In genomic region chr18:46768166-46768921, GRCh38 we compare ENCODE assay signal across 21 cellular contexts. TPM values are rescaled to one million over a fixed set of nuclear protein-coding genes. Genes with fewer than 3 reads are reported as not detected.
DNase-seq lines count a peak whose midpoint lies in the region; ATAC-seq and TF ChIP-seq lines count a peak whose summit lies in the region.
"Had no signal": no experiment of that assay in that cellular context is flagged by ENCODE, and none has a peak within 500 bp of the region (broad histone marks: within the 10 kb centered on the region; RNA-seq: fewer than 3 reads in every experiment).

No MANE protein-coding gene starts in this region.

- no peak overlapping the region for H3K4ac ChIP-seq in mesendoderm (ENCODE audit: low read depth, low read length)

- intact Hi-C loops in heart right ventricle (cut with DNase I), result loop anchor here in 1 of 10 donors (2.0 kb wide), 1 partner anchor 52 kb away; no protein-coding TSS in a partner anchor

- H3K4me1 ChIP-seq in Karpas-422 (ENCODE audit: low read length), result peaks cover 23% of the 10 kb centered on the region
- peaks cover 0 to 25% (median 13%) of the 10 kb centered on the region in 9 donors for H3K4me1 ChIP-seq in heart right ventricle
- H3K4me1 ChIP-seq in mesendoderm (ENCODE audit: control insufficient read depth, low read depth, low read length), result peaks cover 6% of the 10 kb centered on the region

- no peaks in the 10 kb centered on the region for H3K36me3 Mint-ChIP-seq in stimulated activated effector memory CD8-positive, alpha-beta T cell treated with anti-CD3 and anti-CD28 coated beads, Interleukin-12 subunit alpha, Interleukin-12 subunit beta, amount 100 ng/mL, for 72 hours
- no peaks in the 10 kb centered on the region for H3K36me3 Mint-ChIP-seq in activated T-cell treated with anti-CD3 and anti-CD28 coated beads, Interleukin-2, amount 50 U/mL, for 24 hours (ENCODE audit: low read depth)
- H3K36me3 Mint-ChIP-seq: CD8-positive, alpha-beta memory T cell; IgD-negative memory B cell had no signal

- TF ChIP-seq CTCF in heart right ventricle (IDR thresholded peaks at IDR 0.05), result no peak

- WGBS in heart right ventricle, 2 donors, result 54 to 60% methylated on average over 9 of the region's 9 CpGs
- no CpG with 5 or more reads among the region's 9 CpGs for WGBS in mesendoderm (ENCODE audit: extremely low coverage, insufficient coverage, low lambda C conversion rate)

- no peak overlapping the region for H3K4me2 ChIP-seq in Karpas-422 (ENCODE audit: low read depth, low read length, poor library complexity, severe bottlenecking)
- H3K4me2 ChIP-seq in mesendoderm (ENCODE audit: low read length), result no peak overlapping the region

- H3K79me2 ChIP-seq in Karpas-422 (ENCODE audit: low read length) (no peaks in the 10 kb centered on the region), mesendoderm (ENCODE audit: control insufficient read depth, insufficient read depth, low read length) (no peaks in the 10 kb centered on the region)

- no peak overlapping the region for H3K4me3 Mint-ChIP-seq in stimulated activated effector memory CD8-positive, alpha-beta T cell treated with anti-CD3 and anti-CD28 coated beads, Interleukin-12 subunit alpha, Interleukin-12 subunit beta, amount 100 ng/mL, for 72 hours
- H3K4me3 Mint-ChIP-seq in activated T-cell treated with anti-CD3 and anti-CD28 coated beads, Interleukin-2, amount 50 U/mL, for 24 hours, result no peak overlapping the region
- H3K4me3 Mint-ChIP-seq: CD8-positive, alpha-beta memory T cell; H9; HFFc6; IgD-negative memory B cell had no signal

- H3K9me3 ChIP-seq in Karpas-422 (ENCODE audit: low read length) (no peaks in the 10 kb centered on the region), heart right ventricle (no peaks in the 10 kb centered on the region)

- H3K56ac ChIP-seq in mesendoderm (ENCODE audit: low read length), result no peak overlapping the region

- H3K27me3 ChIP-seq in Karpas-422 (ENCODE audit: low read length) (no peaks in the 10 kb centered on the region), heart right ventricle (no peaks in the 10 kb centered on the region), mesendoderm (ENCODE audit: insufficient read depth, low read length, poor library complexity) (no peaks in the 10 kb centered on the region)

- H4K5ac ChIP-seq in mesendoderm (ENCODE audit: low read length), result no peak overlapping the region

- H3K27ac ChIP-seq in Karpas-422 (ENCODE audit: low read length) (no peak overlapping the region), heart right ventricle (peak overlapping the region in 7 of 10 donors; percentile 54 to 89 (median 87)), mesendoderm (ENCODE audit: low read depth, low read length) (no peak overlapping the region)
- H3K27ac ChIP-seq: C4-2B, SK-N-MC had no signal

- no peak overlapping the region for H3K9ac ChIP-seq in Karpas-422 (ENCODE audit: low read length)
- H3K9ac ChIP-seq in mesendoderm (ENCODE audit: low read length), result no peak overlapping the region

- no peak overlapping the region for H4K8ac ChIP-seq in mesendoderm (ENCODE audit: low read depth, low read length)

- H2AK5ac ChIP-seq in mesendoderm (ENCODE audit: low read length), result no peak overlapping the region

- no peaks in the 10 kb centered on the region for H3K79me1 ChIP-seq in mesendoderm (ENCODE audit: low read length)

- H3K9me3 Mint-ChIP-seq in stimulated activated effector memory CD8-positive, alpha-beta T cell treated with anti-CD3 and anti-CD28 coated beads, Interleukin-12 subunit alpha, Interleukin-12 subunit beta, amount 100 ng/mL, for 72 hours, result no peaks in the 10 kb centered on the region
- no peaks in the 10 kb centered on the region for H3K9me3 Mint-ChIP-seq in activated T-cell treated with anti-CD3 and anti-CD28 coated beads, Interleukin-2, amount 50 U/mL, for 24 hours
- H3K9me3 Mint-ChIP-seq: CD8-positive, alpha-beta memory T cell; H9; HFFc6; IgD-negative memory B cell had no signal

- no peaks in the 10 kb centered on the region for H4K20me1 ChIP-seq in Karpas-422 (ENCODE audit: insufficient read depth, low read depth, low read length)

- no peak overlapping the region for H3K23ac ChIP-seq in mesendoderm (ENCODE audit: low read length)

- H3K27me3 Mint-ChIP-seq in activated T-cell treated with anti-CD3 and anti-CD28 coated beads, Interleukin-2, amount 50 U/mL, for 24 hours, result peaks cover 31% of the 10 kb centered on the region

- no peaks in the 10 kb centered on the region for H3K9me2 ChIP-seq in Karpas-422 (replicated peaks; ENCODE audit: insufficient read depth, low read length)

- no peak overlapping the region for H2BK5ac ChIP-seq in mesendoderm (ENCODE audit: low read length)

- H3K18ac ChIP-seq in mesendoderm (ENCODE audit: low read length), result no peak overlapping the region

- no peaks in the 10 kb centered on the region for H3K4me1 Mint-ChIP-seq in stimulated activated effector memory CD8-positive, alpha-beta T cell treated with anti-CD3 and anti-CD28 coated beads, Interleukin-12 subunit alpha, Interleukin-12 subunit beta, amount 100 ng/mL, for 72 hours
- H3K4me1 Mint-ChIP-seq in activated T-cell treated with anti-CD3 and anti-CD28 coated beads, Interleukin-2, amount 50 U/mL, for 24 hours (ENCODE audit: low read depth), result no peaks in the 10 kb centered on the region
- H3K4me1 Mint-ChIP-seq: CD8-positive, alpha-beta memory T cell; IgD-negative memory B cell had no signal

- no peaks in the 10 kb centered on the region for H3K36me3 ChIP-seq in Karpas-422 (ENCODE audit: insufficient read depth, low read length)
- H3K36me3 ChIP-seq in heart right ventricle, result no peaks in the 10 kb centered on the region
- H3K36me3 ChIP-seq in mesendoderm (ENCODE audit: control insufficient read depth, insufficient read depth, low read length), result no peaks in the 10 kb centered on the region

- DNase-seq in Karpas-422, result peak; percentile 37
- DNase-seq in heart right ventricle, result peak; percentile 36 to 66
- DNase-seq in myocyte (ENCODE audit: low read depth), result peak; percentile 74
- DNase-seq in stimulated activated effector memory CD8-positive, alpha-beta T cell treated with anti-CD3 and anti-CD28 coated beads, Interleukin-12 subunit alpha, Interleukin-12 subunit beta, amount 100 ng/mL, for 72 hours (ENCODE audit: low spot score in 2 of 2), result no peak
- no peak for DNase-seq in mesendoderm
- DNase-seq in activated T-cell treated with anti-CD3 and anti-CD28 coated beads, Interleukin-2, amount 50 U/mL, for 24 hours, result no peak
- DNase-seq: Calu3; CD8-positive, alpha-beta memory T cell; H9; HFFc6; MV-4-11; NCI-H1105 treated with DMSO at 0.1 percent for 48 hours; NCI-H2081; NCI-H2171; NCI-H446; NCI-H526; OCI-M1 had no signal

- ATAC-seq in heart right ventricle, result peak; percentile 80 to 98 (median 90)
- ATAC-seq in stimulated activated effector memory CD8-positive, alpha-beta T cell treated with anti-CD3 and anti-CD28 coated beads, Interleukin-12 subunit alpha, Interleukin-12 subunit beta, amount 100 ng/mL, for 72 hours, result peak; percentile 36
- ATAC-seq in GM19463 (IDR thresholded peaks at IDR 0.05; ENCODE audit: unreplicated experiment), result no peak

- H3K4me3 ChIP-seq in Karpas-422 (ENCODE audit: low read length), result no peak overlapping the region
- H3K4me3 ChIP-seq in heart right ventricle, result no peak overlapping the region
- no peak overlapping the region for H3K4me3 ChIP-seq in mesendoderm (ENCODE audit: low read length)
- H3K4me3 ChIP-seq: SK-N-MC had no signal

- H2AFZ ChIP-seq in Karpas-422 (ENCODE audit: low read length), result no peak overlapping the region

- H3K27ac Mint-ChIP-seq in stimulated activated effector memory CD8-positive, alpha-beta T cell treated with anti-CD3 and anti-CD28 coated beads, Interleukin-12 subunit alpha, Interleukin-12 subunit beta, amount 100 ng/mL, for 72 hours, result no peak overlapping the region
- no peak overlapping the region for H3K27ac Mint-ChIP-seq in activated T-cell treated with anti-CD3 and anti-CD28 coated beads, Interleukin-2, amount 50 U/mL, for 24 hours
- H3K27ac Mint-ChIP-seq: CD8-positive, alpha-beta memory T cell; H9; HFFc6; IgD-negative memory B cell had no signal

- H2BK15ac ChIP-seq in mesendoderm (replicated peaks; ENCODE audit: low read depth), result no peak overlapping the region

- H2BK120ac ChIP-seq in mesendoderm (ENCODE audit: low read depth, low read length), result no peak overlapping the region

RNA-seq across cellular contexts. Expression of gene ST8SIA5, which starts 11.5 kb away (rescaled TPM):
- under 0.01 and 0.25 TPM in 2 replicates for total RNA-seq in Karpas-422 (2014; rRNA removed; shearing (Covaris generic); ENCODE audit: low replicate concordance)
- total RNA-seq in heart right ventricle, result 10 to 100 TPM in 4 of 10 donors, 1 to 10 TPM in 6; 1.4 to 16.8 (median 7.1) TPM
- polyA plus RNA-seq in heart right ventricle, result 1 to 10 TPM; 1.0 to 2.6 TPM
- total RNA-seq in myocyte, result 3.0 and 3.6 TPM in 2 replicates
- polyA plus RNA-seq in myocyte (2012), result 1.7 TPM
- 0.34 TPM for polyA plus RNA-seq in mesendoderm (2013, experiment 1 of 2)
- polyA plus RNA-seq in mesendoderm (2013, experiment 2 of 2), result 0.35 TPM
- total RNA-seq: Calu3; CD8-positive, alpha-beta memory T cell had no signal
- polyA plus RNA-seq: IgD-negative memory B cell had no signal

Comparison
In these comparisons a context has a peak if more than half of its experiments do, and no peak if none do; other contexts are left out.
1. DNase-seq: peak in Karpas-422 (single experiment), heart right ventricle (2 of 2) and myocyte (single experiment); none in stimulated activated effector memory CD8-positive, alpha-beta T cell treated with anti-CD3 and anti-CD28 coated beads, Interleukin-12 subunit alpha, Interleukin-12 subunit beta, amount 100 ng/mL, for 72 hours (0 of 2), mesendoderm (single experiment) and activated T-cell treated with anti-CD3 and anti-CD28 coated beads, Interleukin-2, amount 50 U/mL, for 24 hours (single experiment).
2. H3K27ac ChIP-seq: peak in heart right ventricle (7 of 10); none in Karpas-422 (single experiment) and mesendoderm (single experiment).